In the genomic region with DNA sequence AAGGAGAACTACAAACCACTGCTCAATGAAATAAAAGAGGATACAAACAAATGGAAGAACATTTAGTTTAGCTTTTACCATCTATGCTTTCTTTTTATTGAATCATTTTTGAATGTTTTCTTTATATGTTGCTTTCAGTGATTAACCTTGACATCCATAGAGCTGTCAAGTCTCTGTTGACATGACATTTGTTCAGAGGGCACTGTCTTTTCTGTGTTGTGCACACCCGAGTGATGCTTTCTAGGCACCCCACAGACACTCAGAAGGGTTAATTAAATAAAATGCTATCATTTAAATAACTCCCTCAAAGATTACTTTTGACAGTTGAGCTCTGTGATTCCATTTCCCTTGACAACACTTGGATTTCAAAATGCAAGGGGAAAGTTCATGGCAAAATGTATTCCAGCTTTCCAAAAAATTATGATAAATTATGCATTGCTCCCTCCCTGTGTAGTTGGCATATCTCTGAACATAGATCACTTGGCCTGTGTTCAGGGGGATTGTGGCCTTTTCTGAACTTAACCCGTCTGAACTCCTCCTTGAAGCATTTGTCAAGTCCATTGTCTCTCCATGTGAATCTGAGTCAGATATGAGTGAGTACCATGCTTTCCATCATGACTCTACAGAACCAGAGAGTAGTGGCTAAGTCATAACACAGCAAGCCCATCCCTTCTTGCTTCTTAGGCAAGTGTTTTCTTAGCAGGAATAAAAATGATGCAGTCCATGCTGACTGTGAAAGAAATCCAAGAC, we compare ENCODE assay signal across 1 cellular context.
TF ChIP-seq lines count a peak whose summit lies in the region.

No MANE protein-coding gene starts in this region.

TF ChIP-seq in HepG2, 621 proteins besides CTCF, POLR2A, EP300 and RAD21 (continued from another document):
- TF ChIP-seq, protein P1, sequence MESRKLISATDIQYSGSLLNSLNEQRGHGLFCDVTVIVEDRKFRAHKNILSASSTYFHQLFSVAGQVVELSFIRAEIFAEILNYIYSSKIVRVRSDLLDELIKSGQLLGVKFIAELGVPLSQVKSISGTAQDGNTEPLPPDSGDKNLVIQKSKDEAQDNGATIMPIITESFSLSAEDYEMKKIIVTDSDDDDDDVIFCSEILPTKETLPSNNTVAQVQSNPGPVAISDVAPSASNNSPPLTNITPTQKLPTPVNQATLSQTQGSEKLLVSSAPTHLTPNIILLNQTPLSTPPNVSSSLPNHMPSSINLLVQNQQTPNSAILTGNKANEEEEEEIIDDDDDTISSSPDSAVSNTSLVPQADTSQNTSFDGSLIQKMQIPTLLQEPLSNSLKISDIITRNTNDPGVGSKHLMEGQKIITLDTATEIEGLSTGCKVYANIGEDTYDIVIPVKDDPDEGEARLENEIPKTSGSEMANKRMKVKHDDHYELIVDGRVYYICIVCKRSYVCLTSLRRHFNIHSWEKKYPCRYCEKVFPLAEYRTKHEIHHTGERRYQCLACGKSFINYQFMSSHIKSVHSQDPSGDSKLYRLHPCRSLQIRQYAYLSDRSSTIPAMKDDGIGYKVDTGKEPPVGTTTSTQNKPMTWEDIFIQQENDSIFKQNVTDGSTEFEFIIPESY (CRISPR knock-in tag; IDR thresholded peaks at IDR 0.05), result no peak
- no peak for TF ChIP-seq PHB2 (IDR thresholded peaks at IDR 0.05; ENCODE audit: partially characterized antibody)
- TF ChIP-seq ZNF672 (CRISPR knock-in tag; IDR thresholded peaks at IDR 0.05), result no peak
- no peak for TF ChIP-seq ZNF83 (CRISPR knock-in tag; IDR thresholded peaks at IDR 0.05; ENCODE audit: borderline replicate concordance)
- no peak for TF ChIP-seq TMF1 (CRISPR knock-in tag; IDR thresholded peaks at IDR 0.05; ENCODE audit: low read depth)
- no peak for TF ChIP-seq MAF1 (CRISPR knock-in tag; IDR thresholded peaks at IDR 0.05; ENCODE audit: borderline replicate concordance)
- no peak for TF ChIP-seq SATB2 (CRISPR knock-in tag; IDR thresholded peaks at IDR 0.05)
- no peak for TF ChIP-seq KLF6 (CRISPR knock-in tag; IDR thresholded peaks at IDR 0.05)
- TF ChIP-seq ZNF343 (CRISPR knock-in tag; IDR thresholded peaks at IDR 0.05), result no peak
- TF ChIP-seq ETV6 (CRISPR knock-in tag; conservative IDR thresholded peaks at IDR 0.05), result no peak
- no peak for TF ChIP-seq NR2F6 (IDR thresholded peaks at IDR 0.05)
- no peak for TF ChIP-seq NR2F6 (CRISPR knock-in tag; IDR thresholded peaks at IDR 0.05)
- TF ChIP-seq ZNF569 (CRISPR knock-in tag; IDR thresholded peaks at IDR 0.05; ENCODE audit: borderline replicate concordance), result no peak
